Comparison of ENCODE assay signal across 15 cellular contexts in the genomic region with DNA sequence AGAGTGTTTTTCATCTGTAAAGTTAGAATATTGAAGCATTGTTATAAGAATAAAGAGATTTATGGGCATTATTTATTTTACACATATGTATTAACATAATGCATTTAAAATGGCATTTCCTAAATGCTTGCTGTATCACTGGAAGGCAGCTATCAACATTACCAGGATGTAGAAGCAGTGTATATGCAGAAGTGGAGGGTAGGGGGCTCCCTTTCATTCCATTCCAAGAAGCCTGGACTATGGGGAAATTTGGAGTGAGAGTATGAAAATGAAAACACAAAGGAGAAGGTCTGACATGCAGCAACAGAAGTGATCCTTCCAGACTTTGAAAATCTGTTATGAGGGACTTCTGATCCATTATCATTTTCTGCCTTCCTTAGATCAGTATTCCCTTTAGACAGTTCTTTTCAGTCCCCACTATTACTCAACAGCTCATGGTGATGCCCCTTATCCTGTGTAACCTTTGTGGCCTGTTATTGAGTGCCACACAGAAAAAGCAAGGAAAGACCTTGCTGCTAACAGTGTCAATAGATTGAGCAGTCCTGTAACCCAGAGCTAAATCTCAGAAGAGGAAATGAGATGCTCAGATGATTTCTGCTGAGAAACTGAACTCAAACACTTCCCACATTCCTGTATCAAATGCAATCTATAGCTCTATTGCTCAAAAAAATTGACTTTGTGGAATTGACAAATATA.
DNase-seq lines count a peak whose midpoint lies in the region; ATAC-seq and TF ChIP-seq lines count a peak whose summit lies in the region.
"Had no signal": no experiment of that assay in that cellular context is flagged by ENCODE, and none has a peak within 500 bp of the region (broad histone marks: within the 10 kb centered on the region; RNA-seq: fewer than 3 reads in every experiment).

No MANE protein-coding gene starts in this region.

- peak; percentile 22 for TF ChIP-seq CTCF in astrocyte of the spinal cord (IDR thresholded peaks at IDR 0.05; ENCODE audit: low read depth, low read length)

- no peaks in the 10 kb centered on the region for H3K9me3 ChIP-seq in Karpas-422 (ENCODE audit: low read length)

- intact Hi-C loops in activated naive CD4-positive, alpha-beta T cell treated with anti-CD3 and anti-CD28 coated beads for 36 hours (cut with micrococcal nuclease), result no loop called here

- CTCF ChIA-PET in activated naive CD4-positive, alpha-beta T cell treated with anti-CD3 and anti-CD28 coated beads for 36 hours (lab: Charles Lee), result no interaction called here

- H3K4me3 Mint-ChIP-seq in activated naive CD4-positive, alpha-beta T cell treated with anti-CD3 and anti-CD28 coated beads for 36 hours, result no peak overlapping the region
- H3K4me3 Mint-ChIP-seq: activated T-cell treated with anti-CD3 and anti-CD28 coated beads, Interleukin-2, amount 50 U/mL, for 4 hours; CD14-positive monocyte had no signal

- in situ Hi-C loops in astrocyte of the spinal cord (cut with HindIII; ENCODE audit: low sequenced_read_pairs), result no loop called here

- no peaks in the 10 kb centered on the region for H3K27me3 Mint-ChIP-seq in activated naive CD4-positive, alpha-beta T cell treated with anti-CD3 and anti-CD28 coated beads for 36 hours (ENCODE audit: low read depth)

- H4K20me1 ChIP-seq in Karpas-422 (ENCODE audit: insufficient read depth, low read depth, low read length), result no peaks in the 10 kb centered on the region

- no peak overlapping the region for H3K27ac Mint-ChIP-seq in activated naive CD4-positive, alpha-beta T cell treated with anti-CD3 and anti-CD28 coated beads for 36 hours
- H3K27ac Mint-ChIP-seq: CD14-positive monocyte had no signal

- H3K4me2 ChIP-seq in Karpas-422 (ENCODE audit: low read depth, low read length, poor library complexity, severe bottlenecking), result no peak overlapping the region

- no peak for ATAC-seq in HG02763 (IDR thresholded peaks at IDR 0.05; ENCODE audit: unreplicated experiment)
- ATAC-seq: activated T-cell treated with anti-CD3 and anti-CD28 coated beads, Interleukin-2, amount 50 U/mL, for 4 hours had no signal

- H3K79me2 ChIP-seq in Karpas-422 (ENCODE audit: low read length), result no peaks in the 10 kb centered on the region

- H2AFZ ChIP-seq in Karpas-422 (ENCODE audit: low read length), result no peak overlapping the region

- H3K9me3 Mint-ChIP-seq in activated naive CD4-positive, alpha-beta T cell treated with anti-CD3 and anti-CD28 coated beads for 36 hours, result no peaks in the 10 kb centered on the region

- no peak overlapping the region for H3K27ac ChIP-seq in Karpas-422 (ENCODE audit: low read length)

- no peaks in the 10 kb centered on the region for H3K9me2 ChIP-seq in Karpas-422 (replicated peaks; ENCODE audit: insufficient read depth, low read length)

- no peak overlapping the region for H3K9ac ChIP-seq in Karpas-422 (ENCODE audit: low read length)

- DNase-seq in EH (ENCODE audit: low read depth) (peak; percentile 1), Kasumi-1 (lab: John Stamatoyannopoulos, UW) (peak; percentile 4 to 6), astrocyte of the spinal cord (ENCODE audit: low read depth, low spot score) (no peak), midbrain (lab: John Stamatoyannopoulos, UW) (peak; percentile 4), Karpas-422 (no peak)
- no peak for DNase-seq in stimulated activated CD4-positive, alpha-beta T cell treated with anti-CD3 and anti-CD28 coated beads, Interleukin-2, amount 100 ng/mL, for 24 hours
- DNase-seq in activated naive CD4-positive, alpha-beta T cell treated with anti-CD3 and anti-CD28 coated beads for 36 hours, result no peak
- DNase-seq: activated CD4-positive, alpha-beta T cell treated with anti-CD3 and anti-CD28 coated beads, Interleukin-2, amount 50 U/mL, for 48 hours; activated T-cell treated with anti-CD3 and anti-CD28 coated beads, Interleukin-2, amount 50 U/mL, for 4 hours; DMS79 treated with DMSO at 0.1 percent for 48 hours; NCI-H1048; NCI-H446; stimulated activated CD4-positive, alpha-beta T cell treated with anti-CD3 and anti-CD28 coated beads, Interleukin-4, amount 100 ng/mL, for 4 hours had no signal

- no peaks in the 10 kb centered on the region for H3K27me3 ChIP-seq in Karpas-422 (ENCODE audit: low read length)

- H3K36me3 Mint-ChIP-seq in activated naive CD4-positive, alpha-beta T cell treated with anti-CD3 and anti-CD28 coated beads for 36 hours (ENCODE audit: low read depth), result no peaks in the 10 kb centered on the region
- H3K36me3 Mint-ChIP-seq: CD14-positive monocyte had no signal

- H3K4me1 ChIP-seq in Karpas-422 (ENCODE audit: low read length), result no peaks in the 10 kb centered on the region

- H3K4me3 ChIP-seq in astrocyte of the spinal cord (ENCODE audit: low read depth, low read length) (no peak overlapping the region), Karpas-422 (ENCODE audit: low read length) (no peak overlapping the region)

- H3K36me3 ChIP-seq in Karpas-422 (ENCODE audit: insufficient read depth, low read length), result no peaks in the 10 kb centered on the region

- no peaks in the 10 kb centered on the region for H3K4me1 Mint-ChIP-seq in activated naive CD4-positive, alpha-beta T cell treated with anti-CD3 and anti-CD28 coated beads for 36 hours (ENCODE audit: low read depth)
- H3K4me1 Mint-ChIP-seq: CD14-positive monocyte had no signal

Comparison
In these comparisons a context has a peak if more than half of its experiments do, and no peak if none do; other contexts are left out.
1. DNase-seq: peak in EH (single experiment), Kasumi-1 (2 of 2) and midbrain (single experiment); none in astrocyte of the spinal cord (single experiment), Karpas-422 (single experiment), stimulated activated CD4-positive, alpha-beta T cell treated with anti-CD3 and anti-CD28 coated beads, Interleukin-2, amount 100 ng/mL, for 24 hours (0 of 2) and activated naive CD4-positive, alpha-beta T cell treated with anti-CD3 and anti-CD28 coated beads for 36 hours (single experiment).